In genomic region chr7:75994388-75995051, GRCh38 we compare ENCODE assay signal across 8 cellular contexts.
DNase-seq lines count a peak whose midpoint lies in the region; ATAC-seq and TF ChIP-seq lines count a peak whose summit lies in the region.

Gene TMEM120A (minus strand): TSS chr7:75994595. CDS start chr7:75994570, 25 bp downstream.

- TF ChIP-seq CTCF in 22Rv1 (IDR thresholded peaks at IDR 0.05): peak; percentile 61
- no peak for TF ChIP-seq CTCF in retinal pigment epithelial cell (conservative IDR thresholded peaks at IDR 0.05; ENCODE audit: low read depth, low read length)

- ATAC-seq in GM18519 (IDR thresholded peaks at IDR 0.05; ENCODE audit: low FRiP score, unreplicated experiment): peak; percentile 82
- peak; percentile 94 for ATAC-seq in HG03045 (IDR thresholded peaks at IDR 0.05; ENCODE audit: unreplicated experiment)

- DNase-seq in NCI-H2081 treated with DMSO at 0.1 percent for 48 hours (lab: John Stamatoyannopoulos, UW) (peak; percentile 30), T1000 (lab: John Stamatoyannopoulos, UW) (peak; percentile 88), astrocyte of the hippocampus (ENCODE audit: low read depth, low spot score) (peak; percentile 98), hippocampal formation (lab: John Stamatoyannopoulos, UW) (peak; percentile 84 to 93), retinal pigment epithelial cell (ENCODE audit: low read depth) (peak; percentile 67)

- peak within 1 kb of the TSS; percentile 86 for H3K27ac ChIP-seq in 22Rv1

- peak within 1 kb of the TSS; percentile 74 for H3K4me3 ChIP-seq in retinal pigment epithelial cell (ENCODE audit: low read length)

Comparison
In these comparisons a context has a peak if more than half of its experiments do, and no peak if none do; other contexts are left out.
1. Peak in every context shown above with its lines: DNase-seq, ATAC-seq, H3K4me3 ChIP-seq and H3K27ac ChIP-seq.
2. DNase-seq: peak in every context shown above with its lines; median percentile 98 in astrocyte of the hippocampus; 88 in hippocampal formation; 88 in T1000; 67 in retinal pigment epithelial cell; 30 in NCI-H2081 treated with DMSO at 0.1 percent for 48 hours.